ENCODE assay signal across 2 cellular contexts in genomic region chr1:99764439-99764838, GRCh38.
TF ChIP-seq lines count a peak whose summit lies in the region.

No MANE protein-coding gene starts in this region.

TF ChIP-seq in HCT116, 20 proteins besides CTCF, POLR2A, EP300 and RAD21:
- TF ChIP-seq EZH2 (IDR thresholded peaks at IDR 0.05) (no peak), CEBPB (IDR thresholded peaks at IDR 0.05; ENCODE audit: low read depth) (no peak)

TF ChIP-seq in GM12878, 131 proteins besides CTCF, POLR2A, EP300 and RAD21:
- TF ChIP-seq E2F4 (IDR thresholded peaks at IDR 0.05; ENCODE audit: low read depth, low read length) (no peak), MLLT1 (IDR thresholded peaks at IDR 0.05) (no peak), STAT1 (conservative IDR thresholded peaks at IDR 0.05) (no peak), HSF1 (IDR thresholded peaks at IDR 0.05; ENCODE audit: low read depth, low read length) (no peak), CREM (IDR thresholded peaks at IDR 0.05; ENCODE audit: low read depth) (no peak), ZNF687 (IDR thresholded peaks at IDR 0.05) (no peak), NR2C2 (IDR thresholded peaks at IDR 0.05; ENCODE audit: borderline replicate concordance, control insufficient read depth, insufficient read length, low read depth) (no peak), TCF7 (IDR thresholded peaks at IDR 0.05; ENCODE audit: borderline replicate concordance) (no peak), ZZZ3 (IDR thresholded peaks at IDR 0.05; ENCODE audit: control insufficient read depth, insufficient read length, low read depth) (no peak), RFX5 (IDR thresholded peaks at IDR 0.05; ENCODE audit: low read depth, low read length) (no peak), RELB (IDR thresholded peaks at IDR 0.05; ENCODE audit: low read depth) (no peak), IRF5 (IDR thresholded peaks at IDR 0.05; ENCODE audit: borderline replicate concordance) (no peak), ZNF207 (IDR thresholded peaks at IDR 0.05; ENCODE audit: borderline replicate concordance) (no peak)
TF ChIP-seq in GM12878: peak in this region for 0.
